In the genomic region with DNA sequence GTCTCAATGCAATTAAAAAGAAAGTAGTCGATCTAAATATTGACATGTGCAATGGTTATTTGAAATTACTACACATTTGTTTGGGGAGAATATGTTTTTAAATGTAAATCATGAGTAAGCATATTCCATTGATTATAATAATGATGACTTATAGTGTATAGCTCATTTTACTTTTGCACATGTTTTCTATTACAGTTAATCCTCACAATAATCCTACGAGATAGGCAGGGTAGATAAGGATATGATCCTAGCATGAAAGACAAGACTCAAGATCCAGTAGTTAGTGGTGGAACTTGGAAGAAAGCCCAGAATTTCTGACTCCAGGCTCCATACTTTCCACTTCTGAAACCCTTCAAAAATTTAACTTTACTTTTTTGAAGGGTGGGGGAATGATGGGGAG, we compare ENCODE assay signal across 15 cellular contexts.
DNase-seq lines count a peak whose midpoint lies in the region; ATAC-seq and TF ChIP-seq lines count a peak whose summit lies in the region.
"Had no signal": no experiment of that assay in that cellular context is flagged by ENCODE, and none has a peak within 500 bp of the region (broad histone marks: within the 10 kb centered on the region; RNA-seq: fewer than 3 reads in every experiment).

No MANE protein-coding gene starts in this region.

- intact Hi-C loops in left ventricle myocardium inferior (cut with micrococcal nuclease), result loop anchor here (1.0 kb wide), 1 partner anchor 200 kb away; no protein-coding TSS in a partner anchor

- peaks cover 5% of the 10 kb centered on the region for H3K4me1 ChIP-seq in left ventricle myocardium inferior

- H3K27me3 ChIP-seq in left ventricle myocardium inferior (ENCODE audit: low read depth), result no peaks in the 10 kb centered on the region
- H3K27me3 ChIP-seq: tibial nerve had no signal

- H3K4me3 Mint-ChIP-seq in nephron, result no peak overlapping the region
- H3K4me3 Mint-ChIP-seq in stimulated activated effector memory CD8-positive, alpha-beta T cell treated with anti-CD3 and anti-CD28 coated beads, Interleukin-12 subunit alpha, Interleukin-12 subunit beta, amount 100 ng/mL, for 72 hours, result no peak overlapping the region
- H3K4me3 Mint-ChIP-seq: activated naive CD8-positive, alpha-beta T cell treated with anti-CD3 and anti-CD28 coated beads for 36 hours; activated T-cell treated with anti-CD3 and anti-CD28 coated beads, Interleukin-2, amount 50 U/mL, for 24 hours; CD4-positive, alpha-beta T cell had no signal

- DNase-seq in Daoy (ENCODE audit: low read depth), result peak; percentile 49
- peak; percentile 14 for DNase-seq in NCI-H1048 (lab: John Stamatoyannopoulos, UW)
- peak; percentile 73 for DNase-seq in choroid plexus epithelial cell (ENCODE audit: low read depth)
- no peak for DNase-seq in left ventricle myocardium inferior
- DNase-seq in stimulated activated effector memory CD8-positive, alpha-beta T cell treated with anti-CD3 and anti-CD28 coated beads, Interleukin-12 subunit alpha, Interleukin-12 subunit beta, amount 100 ng/mL, for 72 hours (ENCODE audit: low spot score in 2 of 2), result no peak
- no peak for DNase-seq in germinal center (ENCODE audit: low spot score)
- DNase-seq in NCI-H1436 (lab: John Stamatoyannopoulos, UW), result no peak
- DNase-seq: activated CD4-positive, alpha-beta T cell treated with anti-CD3 and anti-CD28 coated beads, Interleukin-2, amount 50 U/mL, for 1 hour; activated T-cell treated with anti-CD3 and anti-CD28 coated beads, Interleukin-2, amount 50 U/mL, for 24 hours; CD4-positive, alpha-beta T cell; central memory CD4-positive, alpha-beta T cell; stimulated activated CD4-positive, alpha-beta T cell treated with anti-CD3 and anti-CD28 coated beads, Interleukin-4, amount 100 ng/mL, for 24 hours had no signal

- ATAC-seq in stimulated activated effector memory CD8-positive, alpha-beta T cell treated with anti-CD3 and anti-CD28 coated beads, Interleukin-12 subunit alpha, Interleukin-12 subunit beta, amount 100 ng/mL, for 72 hours, result no peak

- no peak overlapping the region for H3K27ac ChIP-seq in left ventricle myocardium inferior (replicated peaks)
- H3K27ac ChIP-seq: tibial nerve had no signal

- H3K4me3 ChIP-seq in choroid plexus epithelial cell (ENCODE audit: low read depth, low read length) (no peak overlapping the region), left ventricle myocardium inferior (no peak overlapping the region)

- H3K36me3 Mint-ChIP-seq in nephron (ENCODE audit: low read depth), result no peaks in the 10 kb centered on the region
- no peaks in the 10 kb centered on the region for H3K36me3 Mint-ChIP-seq in stimulated activated effector memory CD8-positive, alpha-beta T cell treated with anti-CD3 and anti-CD28 coated beads, Interleukin-12 subunit alpha, Interleukin-12 subunit beta, amount 100 ng/mL, for 72 hours
- H3K36me3 Mint-ChIP-seq: activated naive CD8-positive, alpha-beta T cell treated with anti-CD3 and anti-CD28 coated beads for 36 hours had no signal

- peak overlapping the region; percentile 63 to 85 (median 81) for H3K27ac Mint-ChIP-seq in nephron
- H3K27ac Mint-ChIP-seq in stimulated activated effector memory CD8-positive, alpha-beta T cell treated with anti-CD3 and anti-CD28 coated beads, Interleukin-12 subunit alpha, Interleukin-12 subunit beta, amount 100 ng/mL, for 72 hours, result no peak overlapping the region
- H3K27ac Mint-ChIP-seq: activated naive CD8-positive, alpha-beta T cell treated with anti-CD3 and anti-CD28 coated beads for 36 hours; activated T-cell treated with anti-CD3 and anti-CD28 coated beads, Interleukin-2, amount 50 U/mL, for 24 hours; CD4-positive, alpha-beta T cell had no signal

- no peaks in the 10 kb centered on the region for H3K27me3 Mint-ChIP-seq in nephron (ENCODE audit: low read depth)
- H3K27me3 Mint-ChIP-seq: activated naive CD8-positive, alpha-beta T cell treated with anti-CD3 and anti-CD28 coated beads for 36 hours; activated T-cell treated with anti-CD3 and anti-CD28 coated beads, Interleukin-2, amount 50 U/mL, for 24 hours; CD4-positive, alpha-beta T cell had no signal

- no peaks in the 10 kb centered on the region for H3K9me3 ChIP-seq in left ventricle myocardium inferior (replicated peaks)
- H3K9me3 ChIP-seq: tibial nerve had no signal

- no peaks in the 10 kb centered on the region for H3K36me3 ChIP-seq in left ventricle myocardium inferior
- H3K36me3 ChIP-seq: tibial nerve had no signal

- TF ChIP-seq CTCF in choroid plexus epithelial cell (conservative IDR thresholded peaks at IDR 0.05; ENCODE audit: low read depth, low read length) (no peak), nephron (IDR thresholded peaks at IDR 0.05; ENCODE audit: unreplicated experiment in 3 of 3) (no peak), left ventricle myocardium inferior (IDR thresholded peaks at IDR 0.05; ENCODE audit: borderline replicate concordance) (no peak)

- no peaks in the 10 kb centered on the region for H3K9me3 Mint-ChIP-seq in nephron
- H3K9me3 Mint-ChIP-seq in stimulated activated effector memory CD8-positive, alpha-beta T cell treated with anti-CD3 and anti-CD28 coated beads, Interleukin-12 subunit alpha, Interleukin-12 subunit beta, amount 100 ng/mL, for 72 hours, result peaks cover 5% of the 10 kb centered on the region

- H3K4me1 Mint-ChIP-seq in nephron, result peaks cover 38% of the 10 kb centered on the region
- no peaks in the 10 kb centered on the region for H3K4me1 Mint-ChIP-seq in stimulated activated effector memory CD8-positive, alpha-beta T cell treated with anti-CD3 and anti-CD28 coated beads, Interleukin-12 subunit alpha, Interleukin-12 subunit beta, amount 100 ng/mL, for 72 hours
- H3K4me1 Mint-ChIP-seq: activated naive CD8-positive, alpha-beta T cell treated with anti-CD3 and anti-CD28 coated beads for 36 hours had no signal

Comparison
In these comparisons a context has a peak if more than half of its experiments do, and no peak if none do; other contexts are left out.
1. DNase-seq: peak in Daoy (single experiment), NCI-H1048 (single experiment) and choroid plexus epithelial cell (single experiment); none in left ventricle myocardium inferior (single experiment), stimulated activated effector memory CD8-positive, alpha-beta T cell treated with anti-CD3 and anti-CD28 coated beads, Interleukin-12 subunit alpha, Interleukin-12 subunit beta, amount 100 ng/mL, for 72 hours (0 of 2), germinal center (single experiment) and NCI-H1436 (single experiment).